In the genomic region with DNA sequence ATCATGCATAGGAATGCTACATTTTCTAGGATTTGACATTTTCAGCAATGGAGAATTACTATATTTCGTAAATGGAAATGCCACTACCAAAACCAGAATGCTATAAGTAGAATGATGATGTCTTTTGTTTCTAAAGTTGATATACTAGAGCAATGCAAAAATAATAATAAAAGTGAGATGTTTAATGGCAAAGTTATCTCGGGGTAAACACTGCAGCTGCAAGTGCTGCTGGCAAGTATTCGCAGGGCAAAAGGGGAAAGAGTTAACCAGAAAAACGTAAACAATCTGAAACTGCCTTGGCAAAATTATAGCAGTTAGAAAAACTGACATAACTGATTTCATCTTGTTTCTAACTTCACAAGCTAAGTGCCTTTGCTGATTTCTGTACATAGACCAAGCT, we compare ENCODE assay signal across 4 cellular contexts. TPM values are rescaled to one million over a fixed set of nuclear protein-coding genes. Genes with fewer than 3 reads are reported as not detected.
"Had no signal": no experiment of that assay in that cellular context is flagged by ENCODE, and none has a peak within 500 bp of the region (broad histone marks: within the 10 kb centered on the region; RNA-seq: fewer than 3 reads in every experiment).

No MANE protein-coding gene starts in this region.

- DNase-seq: GDM1, GF-D8 had no signal

- H3K4me3 ChIP-seq: GM12878 had no signal

- ATAC-seq: GM12878 had no signal

RNA-seq across cellular contexts. Expression of gene FILIP1, which starts 45.5 kb away (rescaled TPM):
- total RNA-seq: G401 had no signal
